Comparison of ENCODE assay signal across 8 cellular contexts in the genomic region with DNA sequence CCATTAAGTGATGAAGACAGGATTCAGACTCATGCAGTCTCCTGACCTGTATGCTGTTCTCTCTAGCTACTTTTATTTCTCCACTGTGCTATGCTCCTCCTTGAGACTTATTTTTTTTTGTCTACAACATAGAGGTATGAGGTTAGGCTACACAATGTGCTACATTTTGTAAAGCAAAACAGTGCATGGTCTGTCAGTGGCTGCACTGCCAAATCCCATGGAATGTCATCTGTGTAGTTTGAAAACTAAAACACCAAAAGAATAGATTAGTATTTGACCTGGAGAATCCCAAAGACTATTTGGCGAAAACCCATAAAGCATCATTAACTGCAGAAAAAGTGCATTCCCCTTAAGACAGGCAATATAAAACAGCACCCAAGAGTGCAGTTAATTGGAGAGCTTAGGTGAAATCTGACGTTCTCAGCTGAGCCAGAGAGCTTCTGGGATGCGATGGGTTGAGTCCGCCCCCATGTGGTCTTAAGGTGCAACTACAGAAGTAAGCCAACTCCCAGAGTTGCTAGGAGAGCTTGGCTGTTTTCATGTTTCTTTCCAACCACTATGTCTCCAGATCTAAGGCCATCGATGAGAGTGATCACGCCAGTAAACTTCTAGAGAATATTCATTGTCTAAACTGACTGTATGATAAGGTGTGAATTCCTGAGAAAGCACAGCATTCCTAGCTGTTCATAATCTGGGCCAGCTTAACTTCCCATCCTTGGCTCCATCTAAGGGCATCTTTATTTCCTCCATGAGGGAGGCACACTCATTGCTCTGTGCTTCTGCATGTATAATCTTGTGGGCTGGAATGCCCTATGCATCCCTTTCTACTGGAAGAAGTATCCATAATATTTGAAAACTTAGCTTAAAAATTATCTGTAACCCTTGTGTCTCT. TPM values are rescaled to one million over a fixed set of nuclear protein-coding genes. Genes with fewer than 3 reads are reported as not detected.
DNase-seq lines count a peak whose midpoint lies in the region; ATAC-seq, FAIRE-seq and TF ChIP-seq lines count a peak whose summit lies in the region.

No MANE protein-coding gene starts in this region.

- H3K27me3 Mint-ChIP-seq in CD4-positive, alpha-beta memory T cell = peaks cover 8 to 9% of the 10 kb centered on the region in 2 donors
- H3K27me3 Mint-ChIP-seq in stimulated activated naive CD8-positive, alpha-beta T cell treated with anti-CD3 and anti-CD28 coated beads, Interleukin-15, amount 100 ng/mL, for 72 hours = no peaks in the 10 kb centered on the region

- no peaks in the 10 kb centered on the region for H4K20me1 ChIP-seq in H1 (replicated peaks in 1 of 2; ENCODE audit: control insufficient read depth in 1 of 2, insufficient read depth in 2 of 2, low read length in 2 of 2)

- H3K4me1 Mint-ChIP-seq in CD4-positive, alpha-beta memory T cell = no peaks in the 10 kb centered on the region
- no peaks in the 10 kb centered on the region for H3K4me1 Mint-ChIP-seq in stimulated activated naive CD8-positive, alpha-beta T cell treated with anti-CD3 and anti-CD28 coated beads, Interleukin-15, amount 100 ng/mL, for 72 hours

- POLR2A ChIA-PET in CD4-positive, alpha-beta memory T cell (lab: Charles Lee; ENCODE audit: partially characterized antibody) = no interaction called here
- POLR2A ChIA-PET in H1 (lab: Charles Lee; ENCODE audit: partially characterized antibody) = interaction anchor here (1.5 kb wide), 1 partner anchor 69 kb away, joined by 7 read pairs; no protein-coding TSS in a partner anchor

- no peak for TF ChIP-seq POLR2A in H1 (IDR thresholded peaks at IDR 0.05; ENCODE audit: control extremely low read depth in 1 of 2, low read depth in 2 of 2, low read length in 2 of 2)

- H2BK20ac ChIP-seq in H1 (ENCODE audit: low read length) = no peak overlapping the region

- H2BK15ac ChIP-seq in H1 (ENCODE audit: low read length) (no peak overlapping the region), mesenchymal stem cell (ENCODE audit: low read depth, poor library complexity, severe bottlenecking) (no peak overlapping the region)

- no peak overlapping the region for H3K27ac ChIP-seq in CD4-positive, alpha-beta memory T cell (ENCODE audit: low read depth, low read length)
- H3K27ac ChIP-seq in H1 (ENCODE audit: low read depth, low read length) = no peak overlapping the region
- no peak overlapping the region for H3K27ac ChIP-seq in mesenchymal stem cell (ENCODE audit: low read length, poor library complexity, severe bottlenecking)

- TF ChIP-seq CTCF in H1 (IDR thresholded peaks at IDR 0.05; ENCODE audit: control extremely low read depth in 1 of 3, insufficient read depth in 1 of 3, low read depth in 1 of 3, low read length in 3 of 3) = peak; percentile 78 to 93 (median 85)

- CTCF ChIA-PET in CD4-positive, alpha-beta memory T cell (lab: Charles Lee; ENCODE audit: partially characterized antibody) = interaction anchor here (0.6 to 2.6 kb wide), 23 partner anchors 9 to 1506 kb away, joined by 3 to 28 read pairs (median 4); no protein-coding TSS in a partner anchor
- CTCF ChIA-PET in H1 (lab: Charles Lee; ENCODE audit: partially characterized antibody) = interaction anchor here (0.6 to 15.9 kb wide), 35 partner anchors 10 to 1758 kb away, joined by 3 to 323 read pairs (median 5); partner anchors contain the start of gene CYP2J2

- no peak overlapping the region for H2BK12ac ChIP-seq in H1 (ENCODE audit: low read depth, low read length)
- H2BK12ac ChIP-seq in mesenchymal stem cell (ENCODE audit: low read length in 2 of 2) = no peak overlapping the region

- H3K79me2 ChIP-seq in H1 (ENCODE audit: control insufficient read depth in 1 of 2, insufficient read depth in 2 of 2, low read length in 2 of 2) = no peaks in the 10 kb centered on the region

- no peaks in the 10 kb centered on the region for H3K36me3 Mint-ChIP-seq in CD4-positive, alpha-beta memory T cell

- peak; percentile 91 for ATAC-seq in GM19023 (IDR thresholded peaks at IDR 0.05; ENCODE audit: unreplicated experiment)
- ATAC-seq in HG03103 (IDR thresholded peaks at IDR 0.05; ENCODE audit: low read depth, unreplicated experiment) = peak; percentile 97
- ATAC-seq in stimulated activated naive CD8-positive, alpha-beta T cell treated with anti-CD3 and anti-CD28 coated beads, Interleukin-15, amount 100 ng/mL, for 72 hours = peak; percentile 91

- H3K4me3 Mint-ChIP-seq in CD4-positive, alpha-beta memory T cell = no peak overlapping the region
- H3K4me3 Mint-ChIP-seq in stimulated activated naive CD8-positive, alpha-beta T cell treated with anti-CD3 and anti-CD28 coated beads, Interleukin-15, amount 100 ng/mL, for 72 hours = no peak overlapping the region

- H2AFZ ChIP-seq in H1 (ENCODE audit: low read length) (peak overlapping the region; percentile 96), mesenchymal stem cell (ENCODE audit: low read depth, low read length) (no peak overlapping the region)

- H3K14ac ChIP-seq in H1 (ENCODE audit: insufficient read length) = no peak overlapping the region
- no peak overlapping the region for H3K14ac ChIP-seq in mesenchymal stem cell (ENCODE audit: low read length in 2 of 2)

- WGBS in H1 (ENCODE audit: extremely low coverage in 1 of 2, insufficient coverage in 1 of 2, insufficient read length in 1 of 2, insufficient replicate concordance in 2 of 2, low coverage in 1 of 2, low lambda C conversion rate in 2 of 2, missing lambda C conversion rate in 1 of 2), 2 experiments = 20% methylated on average over 6 of the region's 6 CpGs; no CpG with 5 or more reads in 1 of the 2 experiments
- 7% methylated on average over 3 of the region's 6 CpGs for WGBS in mesenchymal stem cell

- no peak overlapping the region for H2BK5ac ChIP-seq in H1 (ENCODE audit: low read depth, low read length)
- H2BK5ac ChIP-seq in mesenchymal stem cell (ENCODE audit: low read depth, low read length, poor library complexity, severe bottlenecking) = no peak overlapping the region

- DNase-seq in CD4-positive, alpha-beta memory T cell = peak; percentile 26 to 43 (median 40)
- DNase-seq in NCI-H2227 treated with DMSO at 0.1 percent for 48 hours (lab: John Stamatoyannopoulos, UW) (peak; percentile 18), H1 (ENCODE audit: low read depth in 1 of 2, low spot score in 2 of 2) (peak in 1 of 2 experiments; percentile 59), mesenchymal stem cell (peak; percentile 62)
- DNase-seq in activated CD4-positive, alpha-beta T cell treated with anti-CD3 and anti-CD28 coated beads for 4 hours = peak; percentile 16 to 34
- peak; percentile 43 to 60 for DNase-seq in stimulated activated naive CD8-positive, alpha-beta T cell treated with anti-CD3 and anti-CD28 coated beads, Interleukin-15, amount 100 ng/mL, for 72 hours

- H3K23ac ChIP-seq in H1 (ENCODE audit: insufficient read length) (no peak overlapping the region), mesenchymal stem cell (ENCODE audit: low read length in 2 of 2) (no peak overlapping the region)

- H4K91ac ChIP-seq in H1 (replicated peaks; ENCODE audit: insufficient read length, low read length) (no peak overlapping the region), mesenchymal stem cell (ENCODE audit: low read length) (no peak overlapping the region)

- no peaks in the 10 kb centered on the region for H3K23me2 ChIP-seq in H1 (ENCODE audit: low read depth, low read length)

- no peak overlapping the region for H2AK5ac ChIP-seq in H1 (ENCODE audit: low read depth, low read length)
- no peak overlapping the region for H2AK5ac ChIP-seq in mesenchymal stem cell (ENCODE audit: low read length, severe bottlenecking)

- H3K9ac ChIP-seq in H1 (replicated peaks in 1 of 4; ENCODE audit: extremely low read depth in 1 of 4, low read depth in 3 of 4, low read length in 3 of 4) = no peak overlapping the region
- peak overlapping the region; percentile 11 for H3K9ac ChIP-seq in mesenchymal stem cell (ENCODE audit: low read length)

- no peak overlapping the region for H3K18ac ChIP-seq in H1 (ENCODE audit: extremely low read depth, low read length)
- H3K18ac ChIP-seq in mesenchymal stem cell (ENCODE audit: low read depth in 1 of 2, low read length in 2 of 2) = no peak overlapping the region

- H3K4me2 ChIP-seq in H1 (ENCODE audit: insufficient read depth in 1 of 2, low read depth in 2 of 2, low read length in 2 of 2) (no peak overlapping the region), mesenchymal stem cell (ENCODE audit: low read length, poor library complexity, severe bottlenecking) (no peak overlapping the region)

- TF ChIP-seq RAD21 in H1 (IDR thresholded peaks at IDR 0.05 in 1 of 2, conservative IDR thresholded peaks at IDR 0.05 in 1 of 2; ENCODE audit: low read depth in 2 of 2, low read length in 2 of 2) = peak; percentile 94 to 96

- H3K79me1 ChIP-seq in H1 (ENCODE audit: low read depth, low read length) (no peaks in the 10 kb centered on the region), mesenchymal stem cell (replicated peaks; ENCODE audit: low read length, poor library complexity, severe bottlenecking) (no peaks in the 10 kb centered on the region)

- H3K4me1 ChIP-seq in CD4-positive, alpha-beta memory T cell (ENCODE audit: insufficient read depth, low read length) = no peaks in the 10 kb centered on the region
- H3K4me1 ChIP-seq in H1 (replicated peaks in 1 of 4; ENCODE audit: control insufficient read depth in 3 of 4, insufficient read depth in 4 of 4, low read length in 3 of 4) (no peaks in the 10 kb centered on the region), mesenchymal stem cell (ENCODE audit: control insufficient read depth, insufficient read depth, low read depth, low read length) (no peaks in the 10 kb centered on the region)

- peaks cover 4% of the 10 kb centered on the region for H3K27me3 ChIP-seq in CD4-positive, alpha-beta memory T cell (ENCODE audit: insufficient read depth, low read length)
- H3K27me3 ChIP-seq in H1 (replicated peaks in 1 of 4; ENCODE audit: control insufficient read depth in 3 of 4, extremely low read depth in 1 of 4, insufficient read depth in 3 of 4, low read length in 3 of 4) = no peaks in the 10 kb centered on the region
- peaks cover 0 to 10% of the 10 kb centered on the region in 2 experiments for H3K27me3 ChIP-seq in mesenchymal stem cell (ENCODE audit: control insufficient read depth in 1 of 2, insufficient read depth in 1 of 2, low read length in 2 of 2)

- H3K9me3 Mint-ChIP-seq in CD4-positive, alpha-beta memory T cell = no peaks in the 10 kb centered on the region
- H3K9me3 Mint-ChIP-seq in stimulated activated naive CD8-positive, alpha-beta T cell treated with anti-CD3 and anti-CD28 coated beads, Interleukin-15, amount 100 ng/mL, for 72 hours = no peaks in the 10 kb centered on the region

- H3K4me3 ChIP-seq in CD4-positive, alpha-beta memory T cell (ENCODE audit: low read length in 2 of 2) = no peak overlapping the region
- no peak overlapping the region for H3K4me3 ChIP-seq in H1 (ENCODE audit: extremely low read depth in 1 of 4, insufficient read depth in 2 of 4, low read depth in 3 of 4, low read length in 4 of 4)
- H3K4me3 ChIP-seq in mesenchymal stem cell (ENCODE audit: insufficient read depth in 1 of 2, low read depth in 1 of 2, low read length in 2 of 2) = no peak overlapping the region

- peak; percentile 96 for FAIRE-seq in H1 (lab: Jason Lieb, UNC)

- H3K27ac Mint-ChIP-seq in CD4-positive, alpha-beta memory T cell = no peak overlapping the region
- H3K27ac Mint-ChIP-seq in stimulated activated naive CD8-positive, alpha-beta T cell treated with anti-CD3 and anti-CD28 coated beads, Interleukin-15, amount 100 ng/mL, for 72 hours = no peak overlapping the region

- no peak overlapping the region for H3K4ac ChIP-seq in H1 (replicated peaks; ENCODE audit: insufficient read length, low read depth, low read length)
- no peak overlapping the region for H3K4ac ChIP-seq in mesenchymal stem cell (ENCODE audit: low read depth in 1 of 2, low read length in 2 of 2)

- no peak for TF ChIP-seq EP300 in H1 (IDR thresholded peaks at IDR 0.05; ENCODE audit: borderline replicate concordance in 1 of 2, low read depth in 2 of 2, low read length in 2 of 2)

- intact Hi-C loops in CD4-positive, alpha-beta memory T cell (cut with micrococcal nuclease) = loop anchor here (1.0 kb wide), 3 partner anchors 44 to 167 kb away; no protein-coding TSS in a partner anchor

- H4K5ac ChIP-seq in H1 (ENCODE audit: insufficient read length, low read depth, low read length) = no peak overlapping the region

- no peak overlapping the region for H3K56ac ChIP-seq in H1 (replicated peaks; ENCODE audit: insufficient read length, low read depth, low read length)

- H4K8ac ChIP-seq in H1 (ENCODE audit: extremely low read depth, insufficient read depth, low read length) (no peak overlapping the region), mesenchymal stem cell (ENCODE audit: low read length) (no peak overlapping the region)

- no peaks in the 10 kb centered on the region for H3K36me3 ChIP-seq in CD4-positive, alpha-beta memory T cell (ENCODE audit: insufficient read depth, low read length)
- no peaks in the 10 kb centered on the region for H3K36me3 ChIP-seq in H1 (ENCODE audit: control insufficient read depth in 2 of 4, insufficient read depth in 4 of 4, low read length in 3 of 4)
- no peaks in the 10 kb centered on the region for H3K36me3 ChIP-seq in mesenchymal stem cell (ENCODE audit: control insufficient read depth in 1 of 2, insufficient read depth in 2 of 2, low read depth in 1 of 2, low read length in 2 of 2)

- no peaks in the 10 kb centered on the region for H3K9me3 ChIP-seq in CD4-positive, alpha-beta memory T cell (ENCODE audit: control insufficient read depth in 1 of 2, low read length in 2 of 2)
- H3K9me3 ChIP-seq in H1 (ENCODE audit: insufficient read depth in 2 of 2, low read depth in 1 of 2, low read length in 1 of 2) (no peaks in the 10 kb centered on the region), mesenchymal stem cell (ENCODE audit: control insufficient read depth, low read length) (no peaks in the 10 kb centered on the region)

- H2BK120ac ChIP-seq in H1 (replicated peaks; ENCODE audit: low read depth, low read length) (no peak overlapping the region), mesenchymal stem cell (ENCODE audit: low read depth, low read length) (no peak overlapping the region)

RNA-seq across cellular contexts. Expression of gene CYP2J2, which starts 20.7 kb away (rescaled TPM):
- total RNA-seq in CD4-positive, alpha-beta memory T cell = under 1 TPM; 0.20 to 0.28 TPM
- polyA plus RNA-seq in CD4-positive, alpha-beta memory T cell = under 1 TPM in 1 of 2 donors, not detected in 1; 0.59 TPM
- 2.1 and 2.2 TPM in 2 replicates for total RNA-seq in H1 (2021; fragmentation: NEBNext Ultra II Directional; extraction: Animal tissue kit (Norgen Biotek cat#: 25700))
- polyA plus RNA-seq in H1 (2011; rRNA removed) = 0.49 and 0.59 TPM in 2 replicates
- polyA plus RNA-seq in H1 (2011; cell fraction: cytosol; rRNA removed) = 0.56 TPM
- polyA plus RNA-seq in H1 (2011; cell fraction: nucleus; rRNA removed) = 0.77 TPM
- 0.69 to 1.1 TPM (median 0.87 TPM) in 4 replicates for polyA plus RNA-seq in H1 (2012, experiment 1 of 2)
- 0.38 TPM for polyA plus RNA-seq in H1 (2012, experiment 2 of 2)
- polyA plus RNA-seq in H1 (2013, experiment 1 of 2) = 3.9 TPM
- 4.3 TPM for polyA plus RNA-seq in H1 (2013, experiment 2 of 2)
- 0.44 and 0.78 TPM in 2 replicates for polyA minus RNA-seq in H1 (2011; rRNA and poly(A)+ RNA removed)
- 0.81 TPM for polyA minus RNA-seq in H1 (2011; cell fraction: cytosol; rRNA and poly(A)+ RNA removed)
- polyA minus RNA-seq in H1 (2011; cell fraction: nucleus; rRNA and poly(A)+ RNA removed) = 1.9 TPM
- 0.01 TPM for polyA plus RNA-seq in mesenchymal stem cell (2013, experiment 1 of 2)
- 0.01 TPM for polyA plus RNA-seq in mesenchymal stem cell (2013, experiment 2 of 2)
